In the genomic region with DNA sequence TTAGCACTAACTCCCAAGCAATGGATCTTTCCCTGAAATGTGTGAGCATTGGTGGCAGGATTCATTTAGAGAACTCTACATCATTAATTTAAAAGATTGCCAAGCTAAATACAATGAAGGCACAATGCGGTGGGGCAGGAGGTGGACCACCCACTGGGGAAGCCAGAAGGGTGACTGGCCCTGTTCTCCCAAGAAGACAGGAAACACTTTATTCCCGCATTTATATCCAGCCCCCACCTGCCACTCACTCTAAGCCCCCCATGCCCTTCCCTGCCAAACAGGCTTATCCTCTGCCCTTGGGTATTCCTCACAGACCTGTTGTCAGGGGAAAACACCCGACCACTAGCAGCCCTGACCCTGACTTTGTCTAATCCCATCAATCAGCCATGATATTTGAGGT, we compare ENCODE assay signal across 22 cellular contexts.
DNase-seq lines count a peak whose midpoint lies in the region; ATAC-seq and TF ChIP-seq lines count a peak whose summit lies in the region.
"Had no signal": no experiment of that assay in that cellular context is flagged by ENCODE, and none has a peak within 500 bp of the region (broad histone marks: within the 10 kb centered on the region; RNA-seq: fewer than 3 reads in every experiment).

No MANE protein-coding gene starts in this region.

- H2BK5ac ChIP-seq in mesendoderm (ENCODE audit: low read length): peak overlapping the region; percentile 64

- no peak for TF ChIP-seq POLR2A in vagina (IDR thresholded peaks at IDR 0.05)

- peak overlapping the region; percentile 74; the same call in 1 of the 2 replicates for H3K27ac ChIP-seq in SK-N-MC
- H3K27ac ChIP-seq in mesendoderm (ENCODE audit: low read depth, low read length): no peak overlapping the region
- peak overlapping the region; percentile 47 for H3K27ac ChIP-seq in vagina
- H3K27ac ChIP-seq: BLaER1 treated with 17β-estradiol and CSF1 and Interleukin-3, amounts not matched to agents 10 nM and 100 nM; PC-9 had no signal

- no peaks in the 10 kb centered on the region for H3K79me2 ChIP-seq in mesendoderm (ENCODE audit: control insufficient read depth, insufficient read depth, low read length)

- no peak for DNase-seq in HFFc6
- no peak for DNase-seq in SK-N-MC (ENCODE audit: low read depth, low spot score)
- DNase-seq in mesendoderm: no peak
- DNase-seq in vagina (ENCODE audit: extremely low spot score in 2 of 2): peak in 1 of 2 donors; percentile 61
- DNase-seq in activated T-helper 1 cell treated with anti-CD3 and anti-CD28 coated beads, Interleukin-12 subunit alpha, Interleukin-12 subunit beta, Interleukin-2, Interleukin-4 antibody, amounts not matched to agents 30 ng/mL and 10 ng/mL and 1 ng/mL, durations not matched to agents 14 hours and 24 hours and 36 hours (ENCODE audit: low spot score): no peak
- no peak for DNase-seq in omental fat pad (ENCODE audit: low spot score)
- DNase-seq in NAMALWA (ENCODE audit: low spot score): no peak
- DNase-seq: AML-193; CD4-positive, alpha-beta T cell; H9; NCI-H1092; NCI-H1417 treated with DMSO at 0.1 percent for 48 hours; NCI-H1694 treated with DMSO at 0.1 percent for 48 hours; NCI-H2081; NCI-H2171 treated with DMSO at 0.1 percent for 48 hours; NCI-H345; NCI-H510A treated with DMSO at 0.1 percent for 48 hours; NCI-H748 treated with DMSO at 0.1 percent for 48 hours; NK-92 treated with Interleukin-12 subunit alpha and Interleukin-12 subunit beta, amount 100 ng/mL, for 24 hours; PC-9 had no signal

- H3K18ac ChIP-seq in mesendoderm (ENCODE audit: low read length): peak overlapping the region; percentile 46

- no peak overlapping the region for H3K4me2 ChIP-seq in mesendoderm (ENCODE audit: low read length)
- H3K4me2 ChIP-seq: BLaER1 treated with 17β-estradiol and CSF1 and Interleukin-3, amounts not matched to agents 10 nM and 100 nM; PC-9 had no signal

- peaks cover 9% of the 10 kb centered on the region; the same call in 1 of the 2 replicates for H3K36me3 Mint-ChIP-seq in HFFc6 (ENCODE audit: low read depth)
- no peaks in the 10 kb centered on the region for H3K36me3 Mint-ChIP-seq in activated T-helper 1 cell treated with anti-CD3 and anti-CD28 coated beads, Interleukin-12 subunit alpha, Interleukin-12 subunit beta, Interleukin-2, Interleukin-4 antibody, amounts not matched to agents 30 ng/mL and 10 ng/mL and 1 ng/mL, durations not matched to agents 14 hours and 24 hours and 36 hours (ENCODE audit: low read depth)

- peak overlapping the region; percentile 1; the same call in 1 of the 2 replicates for H3K4me3 ChIP-seq in SK-N-MC
- no peak overlapping the region for H3K4me3 ChIP-seq in mesendoderm (ENCODE audit: low read length)
- no peak overlapping the region for H3K4me3 ChIP-seq in vagina
- H3K4me3 ChIP-seq: BLaER1 treated with 17β-estradiol and CSF1 and Interleukin-3, amounts not matched to agents 10 nM and 100 nM; PC-9 had no signal

- no CpG with 5 or more reads among the region's 3 CpGs for WGBS in mesendoderm (ENCODE audit: extremely low coverage, insufficient coverage, low lambda C conversion rate)

- H3K27me3 ChIP-seq in mesendoderm (ENCODE audit: insufficient read depth, low read length, poor library complexity) (no peaks in the 10 kb centered on the region), vagina (no peaks in the 10 kb centered on the region)
- H3K27me3 ChIP-seq: BLaER1 treated with 17β-estradiol and CSF1 and Interleukin-3, amounts not matched to agents 10 nM and 100 nM had no signal

- H3K9me3 Mint-ChIP-seq in HFFc6: peaks cover 4% of the 10 kb centered on the region; the same call in 1 of the 2 replicates
- H3K9me3 Mint-ChIP-seq in activated T-helper 1 cell treated with anti-CD3 and anti-CD28 coated beads, Interleukin-12 subunit alpha, Interleukin-12 subunit beta, Interleukin-2, Interleukin-4 antibody, amounts not matched to agents 30 ng/mL and 10 ng/mL and 1 ng/mL, durations not matched to agents 14 hours and 24 hours and 36 hours: no peaks in the 10 kb centered on the region
- H3K9me3 Mint-ChIP-seq: CD4-positive, alpha-beta T cell had no signal

- H3K4me1 ChIP-seq in mesendoderm (ENCODE audit: control insufficient read depth, low read depth, low read length): peaks cover 23% of the 10 kb centered on the region
- H3K4me1 ChIP-seq in vagina: peaks cover 7% of the 10 kb centered on the region

- H3K27me3 Mint-ChIP-seq in HFFc6 (ENCODE audit: insufficient read depth): peaks cover 2% of the 10 kb centered on the region
- peaks cover 19% of the 10 kb centered on the region for H3K27me3 Mint-ChIP-seq in activated T-helper 1 cell treated with anti-CD3 and anti-CD28 coated beads, Interleukin-12 subunit alpha, Interleukin-12 subunit beta, Interleukin-2, Interleukin-4 antibody, amounts not matched to agents 30 ng/mL and 10 ng/mL and 1 ng/mL, durations not matched to agents 14 hours and 24 hours and 36 hours (ENCODE audit: insufficient read depth)

- no peak for ATAC-seq in omental fat pad (ENCODE audit: low FRiP score)
- ATAC-seq: Right ventricle myocardium inferior had no signal

- peak overlapping the region; percentile 93 for H2AK5ac ChIP-seq in mesendoderm (ENCODE audit: low read length)

- H3K36me3 ChIP-seq in SK-N-MC (ENCODE audit: insufficient read depth, low read length): no peaks in the 10 kb centered on the region
- no peaks in the 10 kb centered on the region for H3K36me3 ChIP-seq in mesendoderm (ENCODE audit: control insufficient read depth, insufficient read depth, low read length)
- no peaks in the 10 kb centered on the region for H3K36me3 ChIP-seq in vagina
- H3K36me3 ChIP-seq: BLaER1 treated with 17β-estradiol and CSF1 and Interleukin-3, amounts not matched to agents 10 nM and 100 nM had no signal

- H3K9me3 ChIP-seq in SK-N-MC (ENCODE audit: low read depth, low read length) (no peaks in the 10 kb centered on the region), vagina (no peaks in the 10 kb centered on the region)
- H3K9me3 ChIP-seq: BLaER1 treated with 17β-estradiol and CSF1 and Interleukin-3, amounts not matched to agents 10 nM and 100 nM had no signal

- no peak for TF ChIP-seq CTCF in HFFc6 (IDR thresholded peaks at IDR 0.05)
- TF ChIP-seq CTCF in vagina (IDR thresholded peaks at IDR 0.05): no peak
- no peak for TF ChIP-seq CTCF in omental fat pad (IDR thresholded peaks at IDR 0.05)

- H4K8ac ChIP-seq in mesendoderm (ENCODE audit: low read depth, low read length): no peak overlapping the region

- H3K9ac ChIP-seq in SK-N-MC (ENCODE audit: insufficient read length) (no peak overlapping the region), mesendoderm (ENCODE audit: low read length) (no peak overlapping the region)
- H3K9ac ChIP-seq: BLaER1 treated with 17β-estradiol and CSF1 and Interleukin-3, amounts not matched to agents 10 nM and 100 nM had no signal

- H3K4ac ChIP-seq in mesendoderm (ENCODE audit: low read depth, low read length): no peak overlapping the region

- no peak overlapping the region for H2BK15ac ChIP-seq in mesendoderm (replicated peaks; ENCODE audit: low read depth)

- 0 out of 2 replicates have a peak overlapping the region, but pooled peaks have one; percentile 29 for H3K27ac Mint-ChIP-seq in HFFc6
- no peak overlapping the region for H3K27ac Mint-ChIP-seq in activated T-helper 1 cell treated with anti-CD3 and anti-CD28 coated beads, Interleukin-12 subunit alpha, Interleukin-12 subunit beta, Interleukin-2, Interleukin-4 antibody, amounts not matched to agents 30 ng/mL and 10 ng/mL and 1 ng/mL, durations not matched to agents 14 hours and 24 hours and 36 hours
- H3K27ac Mint-ChIP-seq: CD4-positive, alpha-beta T cell had no signal

- H3K56ac ChIP-seq in mesendoderm (ENCODE audit: low read length): no peak overlapping the region

- peaks cover 45% of the 10 kb centered on the region for H3K4me1 Mint-ChIP-seq in HFFc6 (ENCODE audit: low read depth)
- H3K4me1 Mint-ChIP-seq in activated T-helper 1 cell treated with anti-CD3 and anti-CD28 coated beads, Interleukin-12 subunit alpha, Interleukin-12 subunit beta, Interleukin-2, Interleukin-4 antibody, amounts not matched to agents 30 ng/mL and 10 ng/mL and 1 ng/mL, durations not matched to agents 14 hours and 24 hours and 36 hours (ENCODE audit: low read depth): no peaks in the 10 kb centered on the region

- H2BK120ac ChIP-seq in mesendoderm (ENCODE audit: low read depth, low read length): no peak overlapping the region

- H3K23ac ChIP-seq in mesendoderm (ENCODE audit: low read length): no peak overlapping the region

- H4K5ac ChIP-seq in mesendoderm (ENCODE audit: low read length): no peak overlapping the region

- H3K4me3 Mint-ChIP-seq in HFFc6: no peak overlapping the region
- H3K4me3 Mint-ChIP-seq in activated T-helper 1 cell treated with anti-CD3 and anti-CD28 coated beads, Interleukin-12 subunit alpha, Interleukin-12 subunit beta, Interleukin-2, Interleukin-4 antibody, amounts not matched to agents 30 ng/mL and 10 ng/mL and 1 ng/mL, durations not matched to agents 14 hours and 24 hours and 36 hours: no peak overlapping the region
- H3K4me3 Mint-ChIP-seq: CD4-positive, alpha-beta T cell; H9 had no signal

- intact Hi-C loops in vagina (cut with DNase I): no loop called here
- intact Hi-C loops in activated T-helper 1 cell treated with anti-CD3 and anti-CD28 coated beads, Interleukin-12 subunit alpha, Interleukin-12 subunit beta, Interleukin-2, Interleukin-4 antibody, amounts not matched to agents 30 ng/mL and 10 ng/mL and 1 ng/mL, durations not matched to agents 14 hours and 24 hours and 36 hours (cut with micrococcal nuclease): no loop called here

- H3K79me1 ChIP-seq in mesendoderm (ENCODE audit: low read length): no peaks in the 10 kb centered on the region
